Comparison of ENCODE assay signal across 1 cellular context in the genomic region with DNA sequence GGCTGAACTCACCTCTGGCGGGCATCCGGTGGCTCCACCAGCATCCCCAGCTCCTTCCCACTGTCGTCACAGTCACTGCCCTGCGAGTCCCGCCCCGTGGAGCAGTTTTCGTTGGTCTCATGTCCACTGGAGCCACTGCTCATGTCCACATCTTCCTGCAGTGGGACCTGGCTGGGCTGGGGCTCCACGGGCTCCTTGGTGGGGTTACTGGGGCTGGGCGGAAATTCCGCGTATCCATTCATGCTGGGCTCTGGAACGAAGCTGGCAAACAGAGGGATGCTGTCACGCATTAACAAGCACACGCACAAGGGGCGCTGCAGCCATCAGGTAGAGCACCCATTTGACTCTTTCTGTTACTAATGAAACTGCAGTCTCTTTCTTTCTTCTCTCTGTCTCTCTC.
TF ChIP-seq lines count a peak whose summit lies in the region.

No MANE protein-coding gene starts in this region.

TF ChIP-seq in A549, 52 proteins besides CTCF, POLR2A, EP300 and RAD21 (continued from another document):
- TF ChIP-seq, protein P1, sequence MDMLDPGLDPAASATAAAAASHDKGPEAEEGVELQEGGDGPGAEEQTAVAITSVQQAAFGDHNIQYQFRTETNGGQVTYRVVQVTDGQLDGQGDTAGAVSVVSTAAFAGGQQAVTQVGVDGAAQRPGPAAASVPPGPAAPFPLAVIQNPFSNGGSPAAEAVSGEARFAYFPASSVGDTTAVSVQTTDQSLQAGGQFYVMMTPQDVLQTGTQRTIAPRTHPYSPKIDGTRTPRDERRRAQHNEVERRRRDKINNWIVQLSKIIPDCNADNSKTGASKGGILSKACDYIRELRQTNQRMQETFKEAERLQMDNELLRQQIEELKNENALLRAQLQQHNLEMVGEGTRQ (IDR thresholded peaks at IDR 0.05): no peak
- TF ChIP-seq NFE2L2 (conservative IDR thresholded peaks at IDR 0.05; ENCODE audit: low read length) (no peak), CEBPB (IDR thresholded peaks at IDR 0.05) (no peak), HEYL (CRISPR knock-in tag; IDR thresholded peaks at IDR 0.05) (no peak), GATA3 (IDR thresholded peaks at IDR 0.05; ENCODE audit: borderline replicate concordance) (no peak), HOXB5 (CRISPR knock-in tag; IDR thresholded peaks at IDR 0.05) (no peak), RARB (CRISPR knock-in tag; IDR thresholded peaks at IDR 0.05) (no peak), ESRRA (IDR thresholded peaks at IDR 0.05; ENCODE audit: borderline replicate concordance, low read length) (no peak)
